Comparison of ENCODE assay signal across 8 cellular contexts in genomic region chr3:40308725-40309438, GRCh38. TPM values are rescaled to one million over a fixed set of nuclear protein-coding genes. Genes with fewer than 3 reads are reported as not detected.
DNase-seq lines count a peak whose midpoint lies in the region; ATAC-seq and TF ChIP-seq lines count a peak whose summit lies in the region.

No MANE protein-coding gene starts in this region.

- H3K4me3 ChIP-seq in iPS-11a (ENCODE audit: low read depth, low read length) = peak overlapping the region; percentile 29

- peaks cover 20% of the 10 kb centered on the region for H3K4me1 Mint-ChIP-seq in activated T-helper 2 cell treated with anti-CD3 and anti-CD28 coated beads, Interferon-gamma antibody, Interleukin-2, Interleukin-4, amounts not matched to agents 10 μg/mL and 5 μg/mL and 100 μg/mL, durations not matched to agents 14 hours and 24 hours and 36 hours (ENCODE audit: low read depth)
- peaks cover 4 to 10% of the 10 kb centered on the region in 2 donors for H3K4me1 Mint-ChIP-seq in stimulated activated naive B cell treated with anti-CD40 and anti-IgM and Interleukin-4, amounts not matched to agents 10 μg/mL and 1 μg/mL and 100 μg/mL, for 72 hours

- no peaks in the 10 kb centered on the region for H3K27me3 Mint-ChIP-seq in activated T-helper 2 cell treated with anti-CD3 and anti-CD28 coated beads, Interferon-gamma antibody, Interleukin-2, Interleukin-4, amounts not matched to agents 10 μg/mL and 5 μg/mL and 100 μg/mL, durations not matched to agents 14 hours and 24 hours and 36 hours (ENCODE audit: low read depth)
- H3K27me3 Mint-ChIP-seq in stimulated activated naive B cell treated with anti-CD40 and anti-IgM and Interleukin-4, amounts not matched to agents 10 μg/mL and 1 μg/mL and 100 μg/mL, for 72 hours = no peaks in the 10 kb centered on the region

- ATAC-seq in GM21737 (IDR thresholded peaks at IDR 0.05; ENCODE audit: unreplicated experiment) = peak; percentile 1
- peak; percentile 2 to 5 for ATAC-seq in stimulated activated naive B cell treated with anti-CD40 and anti-IgM and Interleukin-4, amounts not matched to agents 10 μg/mL and 1 μg/mL and 100 μg/mL, for 72 hours (replicated peaks)

- no peaks in the 10 kb centered on the region for H3K9me3 Mint-ChIP-seq in activated T-helper 2 cell treated with anti-CD3 and anti-CD28 coated beads, Interferon-gamma antibody, Interleukin-2, Interleukin-4, amounts not matched to agents 10 μg/mL and 5 μg/mL and 100 μg/mL, durations not matched to agents 14 hours and 24 hours and 36 hours
- H3K9me3 Mint-ChIP-seq in stimulated activated naive B cell treated with anti-CD40 and anti-IgM and Interleukin-4, amounts not matched to agents 10 μg/mL and 1 μg/mL and 100 μg/mL, for 72 hours = no peaks in the 10 kb centered on the region

- H3K27ac Mint-ChIP-seq in activated T-helper 2 cell treated with anti-CD3 and anti-CD28 coated beads, Interferon-gamma antibody, Interleukin-2, Interleukin-4, amounts not matched to agents 10 μg/mL and 5 μg/mL and 100 μg/mL, durations not matched to agents 14 hours and 24 hours and 36 hours = peak overlapping the region; percentile 97
- peak overlapping the region; percentile 100 for H3K27ac Mint-ChIP-seq in stimulated activated naive B cell treated with anti-CD40 and anti-IgM and Interleukin-4, amounts not matched to agents 10 μg/mL and 1 μg/mL and 100 μg/mL, for 72 hours

- no peak for TF ChIP-seq CTCF in C4-2B (conservative IDR thresholded peaks at IDR 0.05)

- H3K4me3 Mint-ChIP-seq in activated T-helper 2 cell treated with anti-CD3 and anti-CD28 coated beads, Interferon-gamma antibody, Interleukin-2, Interleukin-4, amounts not matched to agents 10 μg/mL and 5 μg/mL and 100 μg/mL, durations not matched to agents 14 hours and 24 hours and 36 hours (ENCODE audit: low read depth) = peak overlapping the region; percentile 100
- peak overlapping the region; percentile 100 for H3K4me3 Mint-ChIP-seq in stimulated activated naive B cell treated with anti-CD40 and anti-IgM and Interleukin-4, amounts not matched to agents 10 μg/mL and 1 μg/mL and 100 μg/mL, for 72 hours

- no peak for DNase-seq in activated T-helper 2 cell treated with anti-CD3 and anti-CD28 coated beads, Interferon-gamma antibody, Interleukin-2, Interleukin-4, amounts not matched to agents 10 μg/mL and 5 μg/mL and 100 μg/mL, durations not matched to agents 14 hours and 24 hours and 36 hours (ENCODE audit: low spot score)
- DNase-seq in stimulated activated naive B cell treated with anti-CD40 and anti-IgM and Interleukin-4, amounts not matched to agents 10 μg/mL and 1 μg/mL and 100 μg/mL, for 72 hours = no peak
- no peak for DNase-seq in NCI-H524 treated with DMSO at 0.1 percent for 48 hours (lab: John Stamatoyannopoulos, UW)
- no peak for DNase-seq in NOMO-1 treated with DMSO at 0.1 percent for 48 hours (lab: John Stamatoyannopoulos, UW; ENCODE audit: unreplicated experiment)
- no peak for DNase-seq in NCI-H2029 treated with DMSO at 0.1 percent for 48 hours (lab: John Stamatoyannopoulos, UW)

- intact Hi-C loops in activated T-helper 2 cell treated with anti-CD3 and anti-CD28 coated beads, Interferon-gamma antibody, Interleukin-2, Interleukin-4, amounts not matched to agents 10 μg/mL and 5 μg/mL and 100 μg/mL, durations not matched to agents 14 hours and 24 hours and 36 hours (cut with micrococcal nuclease) = loop anchor here (1.0 to 5.0 kb wide), 5 partner anchors 28 to 1653 kb away; partner anchors contain the start of genes ULK4 and ZNF621

- H3K27ac ChIP-seq in C4-2B = peak overlapping the region; percentile 82

- H3K36me3 Mint-ChIP-seq in activated T-helper 2 cell treated with anti-CD3 and anti-CD28 coated beads, Interferon-gamma antibody, Interleukin-2, Interleukin-4, amounts not matched to agents 10 μg/mL and 5 μg/mL and 100 μg/mL, durations not matched to agents 14 hours and 24 hours and 36 hours (ENCODE audit: low read depth) = peaks cover 33% of the 10 kb centered on the region
- peaks cover 0 to 2% of the 10 kb centered on the region in 2 donors for H3K36me3 Mint-ChIP-seq in stimulated activated naive B cell treated with anti-CD40 and anti-IgM and Interleukin-4, amounts not matched to agents 10 μg/mL and 1 μg/mL and 100 μg/mL, for 72 hours

RNA-seq across cellular contexts. Expression of gene EIF1B, which starts 0.6 kb away (rescaled TPM):
- 42.3 and 48.1 TPM in 2 replicates for total RNA-seq in activated T-helper 2 cell treated with anti-CD3 and anti-CD28 coated beads, Interferon-gamma antibody, Interleukin-2, Interleukin-4, amounts not matched to agents 10 μg/mL and 5 μg/mL and 100 μg/mL, durations not matched to agents 14 hours and 24 hours and 36 hours
